Comparison of ENCODE assay signal across 8 cellular contexts in genomic region chr5:32311404-32312193, GRCh38. TPM values are rescaled to one million over a fixed set of nuclear protein-coding genes. Genes with fewer than 3 reads are reported as not detected.
DNase-seq lines count a peak whose midpoint lies in the region; ATAC-seq and TF ChIP-seq lines count a peak whose summit lies in the region.

No MANE protein-coding gene starts in this region.

- H3K27ac ChIP-seq in KOPT-K1 (ENCODE audit: low read depth, low read length, poor library complexity, severe bottlenecking), result peak overlapping the region; percentile 72

- TF ChIP-seq CTCF in CD14-positive monocyte (IDR thresholded peaks at IDR 0.05), result no peak

- DNase-seq in CD14-positive monocyte (ENCODE audit: low spot score), result no peak
- no peak for DNase-seq in central memory CD8-positive, alpha-beta T cell (ENCODE audit: low spot score in 2 of 2)
- no peak for DNase-seq in HCEC 1CT
- no peak for DNase-seq in NCI-H1436 (lab: John Stamatoyannopoulos, UW)

- H3K4me3 Mint-ChIP-seq in CD14-positive monocyte, result peak overlapping the region; percentile 92 to 97
- peak overlapping the region; percentile 82 for H3K4me3 Mint-ChIP-seq in central memory CD8-positive, alpha-beta T cell

- peak overlapping the region; percentile 8 to 89 (median 83) for H3K27ac Mint-ChIP-seq in CD14-positive monocyte
- peak overlapping the region; percentile 89 for H3K27ac Mint-ChIP-seq in central memory CD8-positive, alpha-beta T cell (ENCODE audit: low read depth)

- intact Hi-C loops in CD14-positive monocyte (cut with micrococcal nuclease), result loop anchor here (5.0 to 10.0 kb wide), 3 partner anchors 77 to 139 kb away; partner anchors contain the start of gene GOLPH3 (in 1 of the 2)

- peaks cover 0 to 14% of the 10 kb centered on the region in 2 donors for H3K36me3 Mint-ChIP-seq in CD14-positive monocyte
- peaks cover 22% of the 10 kb centered on the region for H3K36me3 Mint-ChIP-seq in central memory CD8-positive, alpha-beta T cell (ENCODE audit: insufficient read depth)

- peaks cover 1 to 5% (median 2%) of the 10 kb centered on the region in 3 donors for H3K27me3 Mint-ChIP-seq in CD14-positive monocyte (ENCODE audit: low read depth in 3 of 3)
- H3K27me3 Mint-ChIP-seq in central memory CD8-positive, alpha-beta T cell, result no peaks in the 10 kb centered on the region

- ATAC-seq in central memory CD8-positive, alpha-beta T cell (replicated peaks; ENCODE audit: extremely low read depth, poor library complexity, severe bottlenecking), result no peak
- ATAC-seq in GM18907 (IDR thresholded peaks at IDR 0.05; ENCODE audit: unreplicated experiment), result no peak
- ATAC-seq in GM19452 (IDR thresholded peaks at IDR 0.05; ENCODE audit: unreplicated experiment), result no peak

- H3K27me3 ChIP-seq in mucosa of stomach (ENCODE audit: control insufficient read depth, insufficient read depth, low read length), result no peaks in the 10 kb centered on the region

- H3K9ac ChIP-seq in mucosa of stomach (ENCODE audit: low read length), result peak overlapping the region; percentile 91

- H3K9me3 Mint-ChIP-seq in CD14-positive monocyte, result no peaks in the 10 kb centered on the region
- no peaks in the 10 kb centered on the region for H3K9me3 Mint-ChIP-seq in central memory CD8-positive, alpha-beta T cell

- peaks cover 42% of the 10 kb centered on the region for H3K4me1 Mint-ChIP-seq in CD14-positive monocyte
- peaks cover 45% of the 10 kb centered on the region for H3K4me1 Mint-ChIP-seq in central memory CD8-positive, alpha-beta T cell

- H3K36me3 ChIP-seq in KOPT-K1 (ENCODE audit: insufficient read depth, low read length), result no peaks in the 10 kb centered on the region
- no peaks in the 10 kb centered on the region for H3K36me3 ChIP-seq in mucosa of stomach (ENCODE audit: control insufficient read depth, insufficient read depth, low read length)

- H3K4me3 ChIP-seq in mucosa of stomach (ENCODE audit: low read length), result peak overlapping the region; percentile 61

- H3K4me1 ChIP-seq in mucosa of stomach (ENCODE audit: control insufficient read depth, insufficient read depth, low read length), result peaks cover 19% of the 10 kb centered on the region

- H3K9me3 ChIP-seq in KOPT-K1 (ENCODE audit: insufficient read depth, low read length, poor library complexity, severe bottlenecking) (no peaks in the 10 kb centered on the region), mucosa of stomach (ENCODE audit: control insufficient read depth, low read length) (no peaks in the 10 kb centered on the region)

RNA-seq across cellular contexts. Expression of gene MTMR12, which starts 1.1 kb away (rescaled TPM):
- 10 to 100 TPM; 17.3 to 19.0 TPM for polyA plus RNA-seq in CD14-positive monocyte
